ENCODE assay signal across 11 cellular contexts in the genomic region with DNA sequence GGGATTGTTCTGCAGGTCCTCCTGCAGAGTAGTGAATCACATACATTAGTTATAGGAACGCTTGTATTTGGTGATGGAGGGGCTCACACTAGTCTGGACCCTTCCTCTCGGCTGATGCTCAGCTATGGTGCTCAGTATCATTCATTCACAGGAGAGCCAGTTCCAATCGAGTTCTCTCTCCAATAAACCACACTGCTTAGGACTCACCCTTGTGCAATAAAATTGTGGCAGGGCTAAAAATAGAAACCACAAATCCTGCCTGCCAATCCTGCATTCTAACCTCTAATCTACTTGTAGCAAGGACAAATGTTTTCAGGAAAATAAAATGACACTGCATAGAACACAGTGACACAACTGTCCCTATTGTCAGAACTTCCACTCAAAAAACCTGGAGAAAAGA.
DNase-seq lines count a peak whose midpoint lies in the region; ATAC-seq and TF ChIP-seq lines count a peak whose summit lies in the region.
"Had no signal": no experiment of that assay in that cellular context is flagged by ENCODE, and none has a peak within 500 bp of the region (broad histone marks: within the 10 kb centered on the region; RNA-seq: fewer than 3 reads in every experiment).

No MANE protein-coding gene starts in this region.

- H3K27ac Mint-ChIP-seq in chondrocyte (ENCODE audit: unreplicated experiment) = peak overlapping the region; percentile 80
- no peak overlapping the region for H3K27ac Mint-ChIP-seq in CD8-positive, alpha-beta T cell

- no peaks in the 10 kb centered on the region for H3K27me3 ChIP-seq in neural cell (ENCODE audit: insufficient read depth, low read depth, low read length)
- H3K27me3 ChIP-seq in CD8-positive, alpha-beta T cell (ENCODE audit: insufficient read depth, low read length) = no peaks in the 10 kb centered on the region
- H3K27me3 ChIP-seq: SJSA1 had no signal

- no peaks in the 10 kb centered on the region for H3K9me2 ChIP-seq in neural cell (ENCODE audit: insufficient read depth, low read length)

- H3K9me3 Mint-ChIP-seq in chondrocyte (ENCODE audit: low read depth) = no peaks in the 10 kb centered on the region
- H3K9me3 Mint-ChIP-seq in CD8-positive, alpha-beta T cell = no peaks in the 10 kb centered on the region

- peaks cover 72% of the 10 kb centered on the region for H3K4me1 Mint-ChIP-seq in chondrocyte (ENCODE audit: low read depth)
- peaks cover 25% of the 10 kb centered on the region for H3K4me1 Mint-ChIP-seq in CD8-positive, alpha-beta T cell (ENCODE audit: low read depth)

- intact Hi-C loops in CD8-positive, alpha-beta T cell (cut with DNase I, micrococcal nuclease) = loop anchor here in 1 of 2 experiments (5.0 kb wide), 1 partner anchor 73 kb away; no protein-coding TSS in a partner anchor

- no peak for TF ChIP-seq EP300 in neural cell (conservative IDR thresholded peaks at IDR 0.05; ENCODE audit: poor library complexity, severe bottlenecking)

- no peaks in the 10 kb centered on the region for H4K20me1 ChIP-seq in neural cell (ENCODE audit: insufficient read depth)

- H3K4me1 ChIP-seq in CD8-positive, alpha-beta T cell (ENCODE audit: insufficient read depth, low read length) = peaks cover 4% of the 10 kb centered on the region

- DNase-seq in EH (ENCODE audit: low read depth) (peak; percentile 76), NOMO-1 (lab: John Stamatoyannopoulos, UW; ENCODE audit: unreplicated experiment in 2 of 2) (peak; percentile 27 to 50), chondrocyte (ENCODE audit: low spot score) (no peak), NCI-H146 (lab: John Stamatoyannopoulos, UW) (no peak)
- DNase-seq in CD8-positive, alpha-beta T cell = no peak
- DNase-seq: activated CD4-positive, alpha-beta T cell treated with anti-CD3 and anti-CD28 coated beads, Interleukin-2, amount 50 U/mL, for 4 hours; NCI-H2171 had no signal

- no peaks in the 10 kb centered on the region for H3K36me3 Mint-ChIP-seq in chondrocyte (ENCODE audit: low read depth)
- H3K36me3 Mint-ChIP-seq in CD8-positive, alpha-beta T cell = no peaks in the 10 kb centered on the region

- H3K4me3 Mint-ChIP-seq in chondrocyte (ENCODE audit: unreplicated experiment) = no peak overlapping the region
- H3K4me3 Mint-ChIP-seq in CD8-positive, alpha-beta T cell = no peak overlapping the region

- no peaks in the 10 kb centered on the region for H3F3A ChIP-seq in neural cell (ENCODE audit: insufficient read depth, low read length, poor library complexity, severe bottlenecking)

- H2AFZ ChIP-seq in neural cell (ENCODE audit: low read depth, low read length) = no peak overlapping the region

- no peak overlapping the region for H3K27ac ChIP-seq in neural cell (ENCODE audit: low read length)
- no peak overlapping the region for H3K27ac ChIP-seq in CD8-positive, alpha-beta T cell (ENCODE audit: low read depth, low read length)
- H3K27ac ChIP-seq: SJSA1 had no signal

- H3K4me3 ChIP-seq in neural cell (ENCODE audit: low read length) = no peak overlapping the region
- no peak overlapping the region for H3K4me3 ChIP-seq in CD8-positive, alpha-beta T cell (ENCODE audit: low read depth, low read length)
- H3K4me3 ChIP-seq: SJSA1 had no signal

- CTCF ChIA-PET in CD8-positive, alpha-beta T cell (lab: Charles Lee) = no interaction called here

- H3K4me2 ChIP-seq in neural cell (ENCODE audit: low read length) = no peak overlapping the region

- ATAC-seq in HG03159 (IDR thresholded peaks at IDR 0.05; ENCODE audit: unreplicated experiment) = no peak
- ATAC-seq in CD8-positive, alpha-beta T cell = no peak
- ATAC-seq in HG02885 (IDR thresholded peaks at IDR 0.05; ENCODE audit: poor library complexity, unreplicated experiment) = no peak

- no peaks in the 10 kb centered on the region for H3K36me3 ChIP-seq in neural cell (ENCODE audit: insufficient read depth, low read length)
- H3K36me3 ChIP-seq in CD8-positive, alpha-beta T cell (ENCODE audit: insufficient read depth, low read length) = no peaks in the 10 kb centered on the region
- H3K36me3 ChIP-seq: SJSA1 had no signal

- H3K9me3 ChIP-seq in neural cell (ENCODE audit: low read length) = no peaks in the 10 kb centered on the region
- no peaks in the 10 kb centered on the region for H3K9me3 ChIP-seq in CD8-positive, alpha-beta T cell (ENCODE audit: low read length)
- H3K9me3 ChIP-seq: SJSA1 had no signal

- H3K27me3 Mint-ChIP-seq in chondrocyte (ENCODE audit: low read depth) = no peaks in the 10 kb centered on the region
- H3K27me3 Mint-ChIP-seq in CD8-positive, alpha-beta T cell (ENCODE audit: low read depth) = no peaks in the 10 kb centered on the region

- TF ChIP-seq CTCF in chondrocyte (IDR thresholded peaks at IDR 0.05) (no peak), neural cell (IDR thresholded peaks at IDR 0.05; ENCODE audit: poor library complexity, severe bottlenecking) (no peak)
- no peak for TF ChIP-seq CTCF in CD8-positive, alpha-beta T cell (IDR thresholded peaks at IDR 0.05)

- no peak overlapping the region for H3K9ac ChIP-seq in neural cell (ENCODE audit: low read length)

- POLR2A ChIA-PET in CD8-positive, alpha-beta T cell (lab: Charles Lee) = no interaction called here

- no peaks in the 10 kb centered on the region for H3K79me2 ChIP-seq in neural cell (replicated peaks; ENCODE audit: insufficient read depth, low read length)

- TF ChIP-seq RAD21 in neural cell (conservative IDR thresholded peaks at IDR 0.05) = no peak

TF ChIP-seq in neural cell, 6 proteins besides CTCF, POLR2A, EP300 and RAD21:
- TF ChIP-seq POLR2AphosphoS5 (IDR thresholded peaks at IDR 0.05) = peak; percentile 48
- no peak for TF ChIP-seq EZH2 (IDR thresholded peaks at IDR 0.05; ENCODE audit: borderline replicate concordance, insufficient read depth, low read length, poor library complexity, severe bottlenecking)
- TF ChIP-seq, protein P1, sequence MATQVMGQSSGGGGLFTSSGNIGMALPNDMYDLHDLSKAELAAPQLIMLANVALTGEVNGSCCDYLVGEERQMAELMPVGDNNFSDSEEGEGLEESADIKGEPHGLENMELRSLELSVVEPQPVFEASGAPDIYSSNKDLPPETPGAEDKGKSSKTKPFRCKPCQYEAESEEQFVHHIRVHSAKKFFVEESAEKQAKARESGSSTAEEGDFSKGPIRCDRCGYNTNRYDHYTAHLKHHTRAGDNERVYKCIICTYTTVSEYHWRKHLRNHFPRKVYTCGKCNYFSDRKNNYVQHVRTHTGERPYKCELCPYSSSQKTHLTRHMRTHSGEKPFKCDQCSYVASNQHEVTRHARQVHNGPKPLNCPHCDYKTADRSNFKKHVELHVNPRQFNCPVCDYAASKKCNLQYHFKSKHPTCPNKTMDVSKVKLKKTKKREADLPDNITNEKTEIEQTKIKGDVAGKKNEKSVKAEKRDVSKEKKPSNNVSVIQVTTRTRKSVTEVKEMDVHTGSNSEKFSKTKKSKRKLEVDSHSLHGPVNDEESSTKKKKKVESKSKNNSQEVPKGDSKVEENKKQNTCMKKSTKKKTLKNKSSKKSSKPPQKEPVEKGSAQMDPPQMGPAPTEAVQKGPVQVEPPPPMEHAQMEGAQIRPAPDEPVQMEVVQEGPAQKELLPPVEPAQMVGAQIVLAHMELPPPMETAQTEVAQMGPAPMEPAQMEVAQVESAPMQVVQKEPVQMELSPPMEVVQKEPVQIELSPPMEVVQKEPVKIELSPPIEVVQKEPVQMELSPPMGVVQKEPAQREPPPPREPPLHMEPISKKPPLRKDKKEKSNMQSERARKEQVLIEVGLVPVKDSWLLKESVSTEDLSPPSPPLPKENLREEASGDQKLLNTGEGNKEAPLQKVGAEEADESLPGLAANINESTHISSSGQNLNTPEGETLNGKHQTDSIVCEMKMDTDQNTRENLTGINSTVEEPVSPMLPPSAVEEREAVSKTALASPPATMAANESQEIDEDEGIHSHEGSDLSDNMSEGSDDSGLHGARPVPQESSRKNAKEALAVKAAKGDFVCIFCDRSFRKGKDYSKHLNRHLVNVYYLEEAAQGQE (IDR thresholded peaks at IDR 0.05; ENCODE audit: borderline replicate concordance) = no peak
- TF ChIP-seq MXI1 (conservative IDR thresholded peaks at IDR 0.05; ENCODE audit: poor library complexity, severe bottlenecking) = no peak
- TF ChIP-seq TAF1 (IDR thresholded peaks at IDR 0.05; ENCODE audit: low read depth) = no peak

Comparison
In these comparisons a context has a peak if more than half of its experiments do, and no peak if none do; other contexts are left out.
1. DNase-seq: peak in EH (single experiment) and NOMO-1 (2 of 2); none in chondrocyte (single experiment), NCI-H146 (single experiment) and CD8-positive, alpha-beta T cell (0 of 7).